ENCODE assay signal across 8 cellular contexts in genomic region chr12:52980773-52981423, GRCh38. TPM values are rescaled to one million over a fixed set of nuclear protein-coding genes. Genes with fewer than 3 reads are reported as not detected.
DNase-seq lines count a peak whose midpoint lies in the region; TF ChIP-seq lines count a peak whose summit lies in the region.

No MANE protein-coding gene starts in this region.

- DNase-seq in DMS 273 (lab: John Stamatoyannopoulos, UW; ENCODE audit: unreplicated experiment) (peak; percentile 93), H7 (peak; percentile 85), NCI-H128 (lab: John Stamatoyannopoulos, UW; ENCODE audit: unreplicated experiment) (peak; percentile 92), SK-N-SH (peak; percentile 83), glomerular endothelial cell (ENCODE audit: extremely low read depth, low read depth, low spot score) (peak; percentile 82), type B pancreatic cell (ENCODE audit: extremely low spot score, unreplicated experiment) (peak; percentile 89)
- peak; percentile 92 for DNase-seq in activated naive CD4-positive, alpha-beta T cell treated with anti-CD3 and anti-CD28 coated beads for 36 hours

- H3K4me3 ChIP-seq in H7 (ENCODE audit: insufficient read depth, low read depth, low read length) (no peak overlapping the region), SK-N-SH (ENCODE audit: low read depth in 2 of 2, low read length in 1 of 2) (peak overlapping the region in 1 of 2 experiments; percentile 6; a peak in 1 of 4 replicates), parathyroid adenoma (ENCODE audit: low read depth, low read length) (no peak overlapping the region)

- no peak overlapping the region for H3K4me3 Mint-ChIP-seq in activated naive CD4-positive, alpha-beta T cell treated with anti-CD3 and anti-CD28 coated beads for 36 hours
- peak overlapping the region; percentile 15 for H3K4me3 Mint-ChIP-seq in type B pancreatic cell

- WGBS in SK-N-SH (ENCODE audit: low lambda C conversion rate), result 19% methylated on average over 11 of the region's 11 CpGs

- H2AFZ ChIP-seq in SK-N-SH (ENCODE audit: low read depth), result peak overlapping the region; percentile 54; the same call in 1 of the 2 replicates
- no peak overlapping the region for H2AFZ ChIP-seq in parathyroid adenoma

- no peaks in the 10 kb centered on the region for H3K36me3 Mint-ChIP-seq in activated naive CD4-positive, alpha-beta T cell treated with anti-CD3 and anti-CD28 coated beads for 36 hours (ENCODE audit: low read depth)
- no peaks in the 10 kb centered on the region for H3K36me3 Mint-ChIP-seq in type B pancreatic cell

- no peaks in the 10 kb centered on the region for H4K20me1 ChIP-seq in SK-N-SH (ENCODE audit: insufficient read depth)

- H3K27me3 ChIP-seq in H7 (ENCODE audit: control insufficient read depth, insufficient read depth, low read length) (no peaks in the 10 kb centered on the region; the same call in 1 of the 2 replicates), SK-N-SH (ENCODE audit: insufficient read depth) (no peaks in the 10 kb centered on the region), parathyroid adenoma (ENCODE audit: control insufficient read depth, insufficient read depth, low read length) (no peaks in the 10 kb centered on the region)

- intact Hi-C loops in activated naive CD4-positive, alpha-beta T cell treated with anti-CD3 and anti-CD28 coated beads for 36 hours (cut with micrococcal nuclease), result loop anchor here (1.0 to 10.0 kb wide), 2 partner anchors 97 to 396 kb away; no protein-coding TSS in a partner anchor

- CTCF ChIA-PET in SK-N-SH (lab: Yijun Ruan, JAX), result interaction anchor here (0.6 to 12.6 kb wide), 89 partner anchors 9 to 985 kb away, joined by 3 to 485 read pairs (median 4); partner anchors contain the start of genes EIF4B, KRT18, KRT3 and KRT8
- CTCF ChIA-PET in activated naive CD4-positive, alpha-beta T cell treated with anti-CD3 and anti-CD28 coated beads for 36 hours (lab: Charles Lee), result interaction anchor here (0.5 to 6.9 kb wide), 43 partner anchors 9 to 1874 kb away, joined by 3 to 369 read pairs (median 5); no protein-coding TSS in a partner anchor

- H3K36me3 ChIP-seq in H7 (replicated peaks; ENCODE audit: control insufficient read depth, insufficient read depth, low read length), result no peaks in the 10 kb centered on the region
- H3K36me3 ChIP-seq in SK-N-SH (replicated peaks in 1 of 2; ENCODE audit: control insufficient read depth in 1 of 2, insufficient read depth in 2 of 2, low read length in 1 of 2), result no peaks in the 10 kb centered on the region
- H3K36me3 ChIP-seq in parathyroid adenoma (ENCODE audit: control insufficient read depth, insufficient read depth, low read length), result no peaks in the 10 kb centered on the region

- peak; percentile 100 for TF ChIP-seq CTCF in SK-N-SH (IDR thresholded peaks at IDR 0.05)
- peak; percentile 98 for TF ChIP-seq CTCF in parathyroid adenoma (IDR thresholded peaks at IDR 0.05)
- peak; percentile 100 for TF ChIP-seq CTCF in type B pancreatic cell (conservative IDR thresholded peaks at IDR 0.05)

- no peak overlapping the region for H3K9ac ChIP-seq in SK-N-SH
- no peak overlapping the region for H3K9ac ChIP-seq in parathyroid adenoma

- no peak overlapping the region for H3K27ac Mint-ChIP-seq in activated naive CD4-positive, alpha-beta T cell treated with anti-CD3 and anti-CD28 coated beads for 36 hours
- peak overlapping the region; percentile 69 for H3K27ac Mint-ChIP-seq in type B pancreatic cell

- H3K27ac ChIP-seq in SK-N-SH (ENCODE audit: low read depth in 2 of 2, low read length in 1 of 2) (no peak overlapping the region), parathyroid adenoma (no peak overlapping the region)

- TF ChIP-seq RAD21 in SK-N-SH (IDR thresholded peaks at IDR 0.05; ENCODE audit: low read length), result peak; percentile 99

- H3K27me3 Mint-ChIP-seq in activated naive CD4-positive, alpha-beta T cell treated with anti-CD3 and anti-CD28 coated beads for 36 hours (ENCODE audit: low read depth), result peaks cover 11% of the 10 kb centered on the region
- no peaks in the 10 kb centered on the region for H3K27me3 Mint-ChIP-seq in type B pancreatic cell

- H3K4me2 ChIP-seq in SK-N-SH (no peak overlapping the region), parathyroid adenoma (ENCODE audit: low read length) (no peak overlapping the region)

- no peaks in the 10 kb centered on the region for H3F3A ChIP-seq in SK-N-SH (replicated peaks; ENCODE audit: insufficient read depth)

- POLR2A ChIA-PET in SK-N-SH (lab: Yijun Ruan, JAX), result interaction anchor here (0.6 to 1.2 kb wide), 2 partner anchors 96 to 99 kb away, joined by 3 read pairs; no protein-coding TSS in a partner anchor

- H3K79me2 ChIP-seq in SK-N-SH (ENCODE audit: insufficient read depth) (no peaks in the 10 kb centered on the region), parathyroid adenoma (no peaks in the 10 kb centered on the region)

- no peak for TF ChIP-seq EP300 in SK-N-SH (IDR thresholded peaks at IDR 0.05; ENCODE audit: borderline replicate concordance in 1 of 2, low read depth in 1 of 2, low read length in 1 of 2)

- H3K9me2 ChIP-seq in SK-N-SH, result no peaks in the 10 kb centered on the region

- H3K4me1 Mint-ChIP-seq in activated naive CD4-positive, alpha-beta T cell treated with anti-CD3 and anti-CD28 coated beads for 36 hours (ENCODE audit: low read depth), result no peaks in the 10 kb centered on the region
- H3K4me1 Mint-ChIP-seq in type B pancreatic cell (ENCODE audit: unreplicated experiment), result peaks cover 27% of the 10 kb centered on the region

- H3K9me3 ChIP-seq in SK-N-SH (no peaks in the 10 kb centered on the region), parathyroid adenoma (ENCODE audit: control insufficient read depth, low read length) (no peaks in the 10 kb centered on the region)

- no peaks in the 10 kb centered on the region for H3K9me3 Mint-ChIP-seq in activated naive CD4-positive, alpha-beta T cell treated with anti-CD3 and anti-CD28 coated beads for 36 hours
- no peaks in the 10 kb centered on the region for H3K9me3 Mint-ChIP-seq in type B pancreatic cell

- H3K4me1 ChIP-seq in SK-N-SH (ENCODE audit: control insufficient read depth in 1 of 2, insufficient read depth in 2 of 2, low read depth in 1 of 2, low read length in 1 of 2) (peaks cover 0 to 12% of the 10 kb centered on the region in 2 experiments; a peak in 2 of 4 replicates), parathyroid adenoma (peaks cover 6% of the 10 kb centered on the region)

TF ChIP-seq in SK-N-SH, 30 proteins besides CTCF, POLR2A, EP300 and RAD21 (continues in another document):
- no peak for TF ChIP-seq FOXM1 (IDR thresholded peaks at IDR 0.05; ENCODE audit: low read depth)
- no peak for TF ChIP-seq NRF1 (IDR thresholded peaks at IDR 0.05; ENCODE audit: low read depth, low read length)
- no peak for TF ChIP-seq PBX3 (IDR thresholded peaks at IDR 0.05)
- no peak; the same call in 1 of the 2 replicates for TF ChIP-seq TAF1 (IDR thresholded peaks at IDR 0.05; ENCODE audit: borderline replicate concordance, low read depth, low read length)
- TF ChIP-seq EZH2phosphoT487 (IDR thresholded peaks at IDR 0.05; ENCODE audit: borderline replicate concordance, low read depth), result no peak
- TF ChIP-seq YY1 (IDR thresholded peaks at IDR 0.05; ENCODE audit: low read depth), result no peak
- no peak for TF ChIP-seq MEF2A (IDR thresholded peaks at IDR 0.05; ENCODE audit: borderline replicate concordance, low read depth)
- peak; percentile 28; the same call in 1 of the 2 replicates for TF ChIP-seq TCF12 (IDR thresholded peaks at IDR 0.05)
- peak; percentile 100 for TF ChIP-seq SMC3 (IDR thresholded peaks at IDR 0.05; ENCODE audit: low read depth, low read length)
- TF ChIP-seq GATA2 (CRISPR knock-in tag; IDR thresholded peaks at IDR 0.05), result no peak
- TF ChIP-seq NFIC (IDR thresholded peaks at IDR 0.05; ENCODE audit: borderline replicate concordance), result no peak
- TF ChIP-seq FOSL2 (IDR thresholded peaks at IDR 0.05; ENCODE audit: borderline replicate concordance, low read depth), result no peak
- peak; percentile 10 for TF ChIP-seq CHD2 (IDR thresholded peaks at IDR 0.05; ENCODE audit: low read length, partially characterized antibody)
- no peak for TF ChIP-seq FOXJ3 (CRISPR knock-in tag; IDR thresholded peaks at IDR 0.05)
- TF ChIP-seq MAX (IDR thresholded peaks at IDR 0.05; ENCODE audit: low read depth), result no peak

RNA-seq across cellular contexts. Expression of gene EIF4B, which starts 25.4 kb away (rescaled TPM):
- 581 and 770 TPM in 2 replicates for total RNA-seq in H7 (2014; rRNA removed; shearing (Covaris generic))
- 267 and 292 TPM in 2 replicates for polyA plus RNA-seq in SK-N-SH (2012; rRNA removed)
- polyA plus RNA-seq in SK-N-SH (2012; cell fraction: cytosol; rRNA removed), result 346 and 371 TPM in 2 replicates
- polyA plus RNA-seq in SK-N-SH (2012; cell fraction: nucleus; rRNA removed), result 127 and 164 TPM in 2 replicates
- 100 to 1,000 TPM; 813 to 821 TPM for total RNA-seq in activated naive CD4-positive, alpha-beta T cell treated with anti-CD3 and anti-CD28 coated beads for 36 hours
- 250 and 312 TPM in 2 replicates for total RNA-seq in glomerular endothelial cell
- 450 and 521 TPM in 2 replicates for total RNA-seq in type B pancreatic cell (ENCODE audit: low replicate concordance)

RNA-seq across cellular contexts. Expression of gene KRT18, which starts 32.0 kb away (rescaled TPM):
- total RNA-seq in H7 (2014; rRNA removed; shearing (Covaris generic)), result 578 and 613 TPM in 2 replicates
- 332 and 351 TPM in 2 replicates for polyA plus RNA-seq in SK-N-SH (2012; rRNA removed)
- polyA plus RNA-seq in SK-N-SH (2012; cell fraction: cytosol; rRNA removed), result 225 and 265 TPM in 2 replicates
- 714 and 1,063 TPM in 2 replicates for polyA plus RNA-seq in SK-N-SH (2012; cell fraction: nucleus; rRNA removed)
- 1 to 10 TPM; 7.5 to 7.9 TPM for total RNA-seq in activated naive CD4-positive, alpha-beta T cell treated with anti-CD3 and anti-CD28 coated beads for 36 hours
- total RNA-seq in glomerular endothelial cell (297 and 429 TPM in 2 replicates), type B pancreatic cell (ENCODE audit: low replicate concordance) (480 and 1,293 TPM in 2 replicates)

Comparison
In these comparisons a context has a peak if more than half of its experiments do, and no peak if none do; other contexts are left out.
1. RNA of gene KRT18, which starts 32.0 kb away (total RNA-seq): 578 to 613 TPM in H7, 480 to 1,293 TPM in type B pancreatic cell and 297 to 429 TPM in glomerular endothelial cell; 7.5 to 7.9 TPM in activated naive CD4-positive, alpha-beta T cell treated with anti-CD3 and anti-CD28 coated beads for 36 hours; every median in the first group is over 10 times any median in the second.
2. Peak in every context shown above with its lines, with median percentiles within 50 percentile points of each other: DNase-seq and CTCF ChIP-seq.